In genomic region chr15:91140561-91140960, GRCh38 we compare ENCODE assay signal across 25 cellular contexts. TPM values are rescaled to one million over a fixed set of nuclear protein-coding genes. Genes with fewer than 3 reads are reported as not detected.
"Had no signal": no experiment of that assay in that cellular context is flagged by ENCODE, and none has a peak within 500 bp of the region (broad histone marks: within the 10 kb centered on the region; RNA-seq: fewer than 3 reads in every experiment).

No MANE protein-coding gene starts in this region.

- H3K27ac Mint-ChIP-seq: T-cell had no signal

- H3K4me3 ChIP-seq: MG63, PC-9, Peyer's patch, SJSA1, SK-N-MC had no signal

- H3K4me3 Mint-ChIP-seq: T-cell had no signal

- H3K36me3 Mint-ChIP-seq: T-cell had no signal

- H3K36me3 ChIP-seq: MG63, Peyer's patch, SJSA1 had no signal

- H3K4me1 Mint-ChIP-seq: T-cell had no signal

- H3K4me1 ChIP-seq: Peyer's patch, SJSA1 had no signal

- DNase-seq: IMR-90; Karpas-422; KG1; MG63; NCI-H1092; NCI-H1105 treated with DMSO at 0.1 percent for 48 hours; NCI-H1417 treated with DMSO at 0.1 percent for 48 hours; NCI-H146; NCI-H187; NCI-H2029; NCI-H2227 treated with DMSO at 0.1 percent for 48 hours; NCI-H69; NCI-H774; NK-92 treated with Interleukin-12 subunit alpha and Interleukin-12 subunit beta, amount 100 ng/mL, for 24 hours; PC-9; Peyer's patch; Right ventricle myocardium superior; SIG-M5; SW 1271; T-cell had no signal

- H3K27me3 ChIP-seq: Peyer's patch had no signal

- H3K9me3 ChIP-seq: Peyer's patch, SJSA1 had no signal

- ATAC-seq: HepG2, T-cell had no signal

- H3K27ac ChIP-seq: PC-9, Peyer's patch, SJSA1, SK-N-MC had no signal

RNA-seq across cellular contexts. Expression of gene SV2B, which starts 40.5 kb away (rescaled TPM):
- total RNA-seq: HepG2, HT1080, IMR-90, PC-9, RPMI7951, SJSA1 had no signal
- polyA plus RNA-seq: HepG2, IMR-90 had no signal
